Comparison of ENCODE assay signal across 22 cellular contexts in genomic region chr2:59947917-59948534, GRCh38.
"Had no signal": no experiment of that assay in that cellular context is flagged by ENCODE, and none has a peak within 500 bp of the region (broad histone marks: within the 10 kb centered on the region; RNA-seq: fewer than 3 reads in every experiment).

No MANE protein-coding gene starts in this region.

- H3K4me1 Mint-ChIP-seq: activated B cell treated with CpG ODN at 0.5 μM for 24 hours; central memory CD8-positive, alpha-beta T cell; stimulated activated memory B cell treated with anti-CD40 and anti-IgM and Interleukin-4, amounts not matched to agents 10 μg/mL and 1 μg/mL and 100 μg/mL, for 72 hours had no signal

- H3K27me3 ChIP-seq: colonic mucosa, left lung, right lobe of liver, testis had no signal

- H3K36me3 ChIP-seq: colonic mucosa, left lung, right lobe of liver had no signal

- H3K4me3 ChIP-seq: colonic mucosa, left lung, psoas muscle, right lobe of liver, testis had no signal

- ATAC-seq: left lung; psoas muscle; right lobe of liver; stimulated activated memory B cell treated with anti-CD40 and anti-IgM and Interleukin-4, amounts not matched to agents 10 μg/mL and 1 μg/mL and 100 μg/mL, for 72 hours had no signal

- H3K27ac ChIP-seq: colonic mucosa, left lung, psoas muscle, right lobe of liver, testis had no signal

- DNase-seq: activated B cell treated with CpG ODN at 0.5 μM for 24 hours; activated CD4-positive, alpha-beta memory T cell treated with anti-CD3 and anti-CD28 coated beads for 36 hours; activated CD4-positive, alpha-beta T cell treated with anti-CD3 and anti-CD28 coated beads for 4 hours; activated naive CD4-positive, alpha-beta T cell treated with anti-CD3 and anti-CD28 coated beads for 36 hours; activated T-cell treated with anti-CD3 and anti-CD28 coated beads, Interleukin-2, amount 50 U/mL, for 24 hours; aorta; colonic mucosa; foreskin melanocyte; glutamatergic neuron; hypothalamus; islet precursor cell; left lung; midbrain; psoas muscle; right lobe of liver; stimulated activated CD4-positive, alpha-beta T cell treated with anti-CD3 and anti-CD28 coated beads, Interleukin-4, amount 100 ng/mL, for 24 hours; testis had no signal

- H3K4me3 Mint-ChIP-seq: activated B cell treated with CpG ODN at 0.5 μM for 24 hours; activated CD4-positive, alpha-beta memory T cell treated with anti-CD3 and anti-CD28 coated beads for 36 hours; activated naive CD4-positive, alpha-beta T cell treated with anti-CD3 and anti-CD28 coated beads for 36 hours; activated T-cell treated with anti-CD3 and anti-CD28 coated beads, Interleukin-2, amount 50 U/mL, for 24 hours; central memory CD8-positive, alpha-beta T cell; nephron; stimulated activated memory B cell treated with anti-CD40 and anti-IgM and Interleukin-4, amounts not matched to agents 10 μg/mL and 1 μg/mL and 100 μg/mL, for 72 hours; type B pancreatic cell had no signal

- H3K36me3 Mint-ChIP-seq: activated CD4-positive, alpha-beta memory T cell treated with anti-CD3 and anti-CD28 coated beads for 36 hours; stimulated activated memory B cell treated with anti-CD40 and anti-IgM and Interleukin-4, amounts not matched to agents 10 μg/mL and 1 μg/mL and 100 μg/mL, for 72 hours had no signal

- H3K9me3 Mint-ChIP-seq: activated B cell treated with CpG ODN at 0.5 μM for 24 hours; activated CD4-positive, alpha-beta memory T cell treated with anti-CD3 and anti-CD28 coated beads for 36 hours; activated naive CD4-positive, alpha-beta T cell treated with anti-CD3 and anti-CD28 coated beads for 36 hours; activated T-cell treated with anti-CD3 and anti-CD28 coated beads, Interleukin-2, amount 50 U/mL, for 24 hours; activated T-helper 2 cell treated with anti-CD3 and anti-CD28 coated beads, Interferon-gamma antibody, Interleukin-2, Interleukin-4, amounts not matched to agents 10 μg/mL and 5 μg/mL and 100 μg/mL, durations not matched to agents 14 hours and 24 hours and 36 hours; nephron; stimulated activated memory B cell treated with anti-CD40 and anti-IgM and Interleukin-4, amounts not matched to agents 10 μg/mL and 1 μg/mL and 100 μg/mL, for 72 hours; type B pancreatic cell had no signal

- H3K27me3 Mint-ChIP-seq: activated B cell treated with CpG ODN at 0.5 μM for 24 hours; activated CD4-positive, alpha-beta memory T cell treated with anti-CD3 and anti-CD28 coated beads for 36 hours; activated T-cell treated with anti-CD3 and anti-CD28 coated beads, Interleukin-2, amount 50 U/mL, for 24 hours; central memory CD8-positive, alpha-beta T cell; stimulated activated memory B cell treated with anti-CD40 and anti-IgM and Interleukin-4, amounts not matched to agents 10 μg/mL and 1 μg/mL and 100 μg/mL, for 72 hours had no signal

- H3K27ac Mint-ChIP-seq: activated B cell treated with CpG ODN at 0.5 μM for 24 hours; activated CD4-positive, alpha-beta memory T cell treated with anti-CD3 and anti-CD28 coated beads for 36 hours; activated naive CD4-positive, alpha-beta T cell treated with anti-CD3 and anti-CD28 coated beads for 36 hours; activated T-cell treated with anti-CD3 and anti-CD28 coated beads, Interleukin-2, amount 50 U/mL, for 24 hours; activated T-helper 2 cell treated with anti-CD3 and anti-CD28 coated beads, Interferon-gamma antibody, Interleukin-2, Interleukin-4, amounts not matched to agents 10 μg/mL and 5 μg/mL and 100 μg/mL, durations not matched to agents 14 hours and 24 hours and 36 hours; stimulated activated memory B cell treated with anti-CD40 and anti-IgM and Interleukin-4, amounts not matched to agents 10 μg/mL and 1 μg/mL and 100 μg/mL, for 72 hours; type B pancreatic cell had no signal

- H3K4me1 ChIP-seq: colonic mucosa, left lung, psoas muscle, right lobe of liver, testis had no signal

- H3K9me3 ChIP-seq: colonic mucosa, left lung, psoas muscle, right lobe of liver, testis had no signal
